In genomic region chr1:155893389-155894142, GRCh38 we compare ENCODE assay signal across 1 cellular context.
TF ChIP-seq lines count a peak whose summit lies in the region.

No MANE protein-coding gene starts in this region.

TF ChIP-seq in K562, 482 proteins besides CTCF, POLR2A, EP300 and RAD21 (continued from another document):
- TF ChIP-seq, protein P1, sequence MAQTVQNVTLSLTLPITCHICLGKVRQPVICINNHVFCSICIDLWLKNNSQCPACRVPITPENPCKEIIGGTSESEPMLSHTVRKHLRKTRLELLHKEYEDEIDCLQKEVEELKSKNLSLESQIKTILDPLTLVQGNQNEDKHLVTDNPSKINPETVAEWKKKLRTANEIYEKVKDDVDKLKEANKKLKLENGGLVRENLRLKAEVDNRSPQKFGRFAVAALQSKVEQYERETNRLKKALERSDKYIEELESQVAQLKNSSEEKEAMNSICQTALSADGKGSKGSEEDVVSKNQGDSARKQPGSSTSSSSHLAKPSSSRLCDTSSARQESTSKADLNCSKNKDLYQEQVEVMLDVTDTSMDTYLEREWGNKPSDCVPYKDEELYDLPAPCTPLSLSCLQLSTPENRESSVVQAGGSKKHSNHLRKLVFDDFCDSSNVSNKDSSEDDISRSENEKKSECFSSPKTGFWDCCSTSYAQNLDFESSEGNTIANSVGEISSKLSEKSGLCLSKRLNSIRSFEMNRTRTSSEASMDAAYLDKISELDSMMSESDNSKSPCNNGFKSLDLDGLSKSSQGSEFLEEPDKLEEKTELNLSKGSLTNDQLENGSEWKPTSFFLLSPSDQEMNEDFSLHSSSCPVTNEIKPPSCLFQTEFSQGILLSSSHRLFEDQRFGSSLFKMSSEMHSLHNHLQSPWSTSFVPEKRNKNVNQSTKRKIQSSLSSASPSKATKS (CRISPR knock-in tag; IDR thresholded peaks at IDR 0.05): no peak
- TF ChIP-seq ZNF175 (CRISPR knock-in tag; IDR thresholded peaks at IDR 0.05; ENCODE audit: low read depth) (no peak), SPI1 (IDR thresholded peaks at IDR 0.05; ENCODE audit: borderline replicate concordance, low read depth, low read length) (no peak), ZBED1 (IDR thresholded peaks at IDR 0.05) (no peak), ZNF766 (CRISPR knock-in tag; conservative IDR thresholded peaks at IDR 0.05) (no peak), HDAC6 (IDR thresholded peaks at IDR 0.05; ENCODE audit: low read depth, low read length) (no peak), ZNF24 (IDR thresholded peaks at IDR 0.05) (no peak), STAT5A (IDR thresholded peaks at IDR 0.05; ENCODE audit: borderline replicate concordance, low read length) (no peak), ZKSCAN3 (CRISPR knock-in tag; IDR thresholded peaks at IDR 0.05) (no peak), ZNF589 (CRISPR knock-in tag; IDR thresholded peaks at IDR 0.05; ENCODE audit: low read depth) (0 out of 2 replicates have a peak, but pooled peaks have one; percentile 36), ZNF561 (CRISPR knock-in tag; conservative IDR thresholded peaks at IDR 0.05) (no peak), MCM2 (IDR thresholded peaks at IDR 0.05; ENCODE audit: low read depth) (no peak), NCOR1 (IDR thresholded peaks at IDR 0.05) (no peak), PPARD (CRISPR knock-in tag; IDR thresholded peaks at IDR 0.05) (no peak)
- TF ChIP-seq, protein P2, sequence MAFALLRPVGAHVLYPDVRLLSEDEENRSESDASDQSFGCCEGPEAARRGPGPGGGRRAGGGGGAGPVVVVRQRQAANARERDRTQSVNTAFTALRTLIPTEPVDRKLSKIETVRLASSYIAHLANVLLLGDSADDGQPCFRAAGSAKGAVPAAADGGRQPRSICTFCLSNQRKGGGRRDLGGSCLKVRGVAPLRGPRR (CRISPR knock-in tag; IDR thresholded peaks at IDR 0.05): no peak
TF ChIP-seq in K562: peak in this region for 11.
